1 cellular context compared by ENCODE assay signal in genomic region chr1:241636291-241636690, GRCh38.
TF ChIP-seq lines count a peak whose summit lies in the region.

No MANE protein-coding gene starts in this region.

TF ChIP-seq in neural cell, 6 proteins besides CTCF, POLR2A, EP300 and RAD21 (continued from another document):
- TF ChIP-seq SMC3 (conservative IDR thresholded peaks at IDR 0.05; ENCODE audit: poor library complexity) (no peak), TAF1 (IDR thresholded peaks at IDR 0.05; ENCODE audit: low read depth) (no peak), EZH2 (IDR thresholded peaks at IDR 0.05; ENCODE audit: borderline replicate concordance, insufficient read depth, low read length, poor library complexity, severe bottlenecking) (no peak), MXI1 (conservative IDR thresholded peaks at IDR 0.05; ENCODE audit: poor library complexity, severe bottlenecking) (no peak), POLR2AphosphoS5 (IDR thresholded peaks at IDR 0.05) (no peak)
